8 cellular contexts compared by ENCODE assay signal in the genomic region with DNA sequence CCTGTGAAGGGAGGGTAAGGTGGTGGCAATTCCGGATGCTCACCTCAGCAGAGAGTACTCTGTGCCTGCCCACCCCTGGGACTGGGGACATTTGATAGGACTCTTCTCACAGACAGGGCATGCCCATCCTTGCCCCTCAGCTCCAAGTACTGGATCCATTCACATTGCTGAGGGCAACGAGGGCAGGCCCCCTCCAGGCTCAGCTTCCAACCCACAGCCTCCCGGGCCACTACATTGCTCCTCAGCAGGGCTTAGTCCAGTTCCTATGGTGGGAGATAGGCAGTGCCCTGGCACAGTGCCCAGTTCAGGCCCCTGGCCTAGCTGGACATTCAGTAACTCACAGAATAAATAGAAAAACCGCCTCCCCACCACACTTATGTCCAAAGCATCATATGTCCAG. TPM values are rescaled to one million over a fixed set of nuclear protein-coding genes. Genes with fewer than 3 reads are reported as not detected.
"Had no signal": no experiment of that assay in that cellular context is flagged by ENCODE, and none has a peak within 500 bp of the region (broad histone marks: within the 10 kb centered on the region; RNA-seq: fewer than 3 reads in every experiment).

No MANE protein-coding gene starts in this region.

- H3K4me1 Mint-ChIP-seq: GM23338 had no signal

- H3K9me3 Mint-ChIP-seq: GM23338 had no signal

- H3K27ac ChIP-seq: KMS-11 had no signal

- H3K4me3 ChIP-seq: GM23338 had no signal

- H3K27ac Mint-ChIP-seq: GM23338, H9 had no signal

- DNase-seq: H9, HCEC 1CT, IMR-90, KBM-7 had no signal

- H3K4me3 Mint-ChIP-seq: GM23338, H9 had no signal

RNA-seq across cellular contexts. Expression of a gene that starts 15.1 kb away (rescaled TPM):
- total RNA-seq: GM23338, H1, H9, HT-29, IMR-90 had no signal
